In genomic region chr6:144879436-144879835, GRCh38 we compare ENCODE assay signal across 15 cellular contexts.
DNase-seq lines count a peak whose midpoint lies in the region; ATAC-seq and TF ChIP-seq lines count a peak whose summit lies in the region.
"Had no signal": no experiment of that assay in that cellular context is flagged by ENCODE, and none has a peak within 500 bp of the region (broad histone marks: within the 10 kb centered on the region; RNA-seq: fewer than 3 reads in every experiment).

No MANE protein-coding gene starts in this region.

- H3K9me2 ChIP-seq in hepatocyte (replicated peaks; ENCODE audit: insufficient read depth): no peaks in the 10 kb centered on the region

- TF ChIP-seq CTCF in BE2C (IDR thresholded peaks at IDR 0.05; ENCODE audit: low read depth, low read length): no peak
- TF ChIP-seq CTCF in Panc1 (IDR thresholded peaks at IDR 0.05): no peak
- no peak for TF ChIP-seq CTCF in foreskin fibroblast (IDR thresholded peaks at IDR 0.05; ENCODE audit: low read depth, low read length)
- no peak for TF ChIP-seq CTCF in sigmoid colon (IDR thresholded peaks at IDR 0.05)
- no peak for TF ChIP-seq CTCF in hepatocyte (IDR thresholded peaks at IDR 0.05; ENCODE audit: poor library complexity)
- no peak for TF ChIP-seq CTCF in coronary artery (IDR thresholded peaks at IDR 0.05)

- no peak overlapping the region for H2AFZ ChIP-seq in hepatocyte

- peak; percentile 45; the same call in 1 of the 2 replicates for ATAC-seq in Panc1
- ATAC-seq: SK-N-SH treated with all-trans-retinoic acid at 6 μM for 48 hours had no signal

- H3K36me3 ChIP-seq in BE2C (no peaks in the 10 kb centered on the region), Panc1 (ENCODE audit: control insufficient read depth, insufficient read depth, low read length) (no peaks in the 10 kb centered on the region), sigmoid colon (no peaks in the 10 kb centered on the region), hepatocyte (replicated peaks; ENCODE audit: insufficient read depth, low read depth) (no peaks in the 10 kb centered on the region)

- WGBS in sigmoid colon, 2 donors: 56 to 77% methylated on average over 3 of the region's 3 CpGs
- WGBS in hepatocyte (ENCODE audit: low lambda C conversion rate, missing lambda C conversion rate): 77% methylated on average over 3 of the region's 3 CpGs

- CTCF ChIA-PET in Panc1 (lab: Charles Lee): no interaction called here

- H3K4me3 ChIP-seq in BE2C (ENCODE audit: low read depth, low read length) (no peak overlapping the region), Panc1 (ENCODE audit: low read depth in 2 of 2, low read length in 2 of 2) (no peak overlapping the region), foreskin fibroblast (ENCODE audit: low read depth in 1 of 2, low read length in 2 of 2) (no peak overlapping the region), sigmoid colon (no peak overlapping the region), hepatocyte (no peak overlapping the region), coronary artery (no peak overlapping the region)

- no TSS peak for BruUV-seq in Panc1 (replicated peaks; lab: Mats Ljungman, UMichigan)

- DNase-seq in BE2C: peak; percentile 11
- peak; percentile 15 for DNase-seq in HS-27A (ENCODE audit: low read depth)
- DNase-seq in Panc1 (ENCODE audit: low read depth, low spot score): no peak
- DNase-seq in foreskin fibroblast: peak; percentile 41 to 59
- DNase-seq in caudate nucleus (lab: John Stamatoyannopoulos, UW): no peak
- no peak for DNase-seq in sigmoid colon
- DNase-seq in hepatocyte (ENCODE audit: low spot score): no peak
- DNase-seq in coronary artery (ENCODE audit: low spot score): no peak
- DNase-seq: Caco-2, H9, NCI-H1436 treated with DMSO at 0.1 percent for 48 hours, NCI-H2081, NCI-H524, SHP77 had no signal

- TF ChIP-seq POLR2A in sigmoid colon (IDR thresholded peaks at IDR 0.05): no peak

- no peaks in the 10 kb centered on the region for H3K79me2 ChIP-seq in hepatocyte

- H3K9me3 ChIP-seq in BE2C (no peaks in the 10 kb centered on the region), Panc1 (ENCODE audit: control insufficient read depth, insufficient read depth, low read depth, low read length) (no peaks in the 10 kb centered on the region), sigmoid colon (no peaks in the 10 kb centered on the region), hepatocyte (ENCODE audit: low read depth) (no peaks in the 10 kb centered on the region)

- H3K27ac ChIP-seq in Panc1 (ENCODE audit: low read length) (no peak overlapping the region), caudate nucleus (ENCODE audit: low read depth, low read length) (no peak overlapping the region), sigmoid colon (no peak overlapping the region), hepatocyte (no peak overlapping the region), coronary artery (no peak overlapping the region)

- POLR2A ChIA-PET in Panc1 (lab: Charles Lee): no interaction called here

- intact Hi-C loops in Panc1 (cut with micrococcal nuclease; ENCODE audit: unreplicated experiment): no loop called here
- intact Hi-C loops in sigmoid colon (cut with DNase I): no loop called here

- H3K27me3 ChIP-seq in BE2C (no peaks in the 10 kb centered on the region), Panc1 (ENCODE audit: control insufficient read depth, insufficient read depth, low read length) (no peaks in the 10 kb centered on the region), sigmoid colon (no peaks in the 10 kb centered on the region), hepatocyte (no peaks in the 10 kb centered on the region)

- H4K20me1 ChIP-seq in hepatocyte (ENCODE audit: insufficient read depth, poor library complexity, severe bottlenecking): no peaks in the 10 kb centered on the region

- H3K4me1 ChIP-seq in BE2C (peaks cover 32% of the 10 kb centered on the region), Panc1 (ENCODE audit: control insufficient read depth, insufficient read depth, low read length) (peaks cover 3% of the 10 kb centered on the region; the same call in 1 of the 2 replicates), sigmoid colon (peaks cover 0 to 13% (median 9%) of the 10 kb centered on the region in 4 donors), hepatocyte (ENCODE audit: insufficient read depth) (no peaks in the 10 kb centered on the region)
- H3K4me1 ChIP-seq: Caco-2 had no signal

- H3K4me2 ChIP-seq in hepatocyte: no peak overlapping the region

- in situ Hi-C loops in Panc1 (cut with HindIII; ENCODE audit: low pct_unique_long_range_greater_than_20kb, low sequenced_read_pairs): no loop called here

- no peak for TF ChIP-seq EP300 in sigmoid colon (IDR thresholded peaks at IDR 0.05)

Comparison
In these comparisons a context has a peak if more than half of its experiments do, and no peak if none do; other contexts are left out.
1. DNase-seq: peak in BE2C (single experiment), HS-27A (single experiment) and foreskin fibroblast (2 of 2); none in Panc1 (single experiment), caudate nucleus (0 of 61), sigmoid colon (single experiment), hepatocyte (single experiment) and coronary artery (single experiment).